ENCODE assay signal across 26 cellular contexts in the genomic region with DNA sequence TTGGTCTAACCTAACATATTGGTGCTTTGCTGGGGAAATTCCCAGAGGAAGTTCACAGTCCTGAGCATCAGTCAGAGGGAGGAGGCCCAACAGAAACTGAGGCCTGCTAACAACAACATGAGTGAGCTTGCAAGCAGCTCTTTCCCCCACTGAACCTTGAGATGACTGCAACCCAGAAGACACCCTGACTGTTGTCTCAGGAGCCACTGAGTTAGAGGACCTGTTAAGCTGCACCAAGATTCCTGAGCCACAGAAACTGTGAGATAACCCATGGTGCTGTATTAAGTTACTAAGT.
"Had no signal": no experiment of that assay in that cellular context is flagged by ENCODE, and none has a peak within 500 bp of the region (broad histone marks: within the 10 kb centered on the region; RNA-seq: fewer than 3 reads in every experiment).

No MANE protein-coding gene starts in this region.

- H3K4me3 ChIP-seq: ascending aorta, body of pancreas, SK-N-MC had no signal

- H3K36me3 ChIP-seq: ascending aorta had no signal

- ATAC-seq: activated naive CD4-positive, alpha-beta T cell treated with anti-CD3 and anti-CD28 coated beads, Interleukin-2, amount 50 U/mL, for 72 hours; activated naive CD8-positive, alpha-beta T cell treated with anti-CD3 and anti-CD28 coated beads, Interleukin-2, amount 50 U/mL, for 24 hours; activated T-cell treated with anti-CD3 and anti-CD28 coated beads, Interleukin-2, amount 50 U/mL, for 4 hours; body of pancreas; Panc1; Right ventricle myocardium inferior; T-cell had no signal

- H3K27ac Mint-ChIP-seq: activated CD4-positive, alpha-beta memory T cell treated with anti-CD3 and anti-CD28 coated beads for 36 hours; activated CD4-positive, alpha-beta T cell treated with anti-CD3 and anti-CD28 coated beads, Interleukin-2, amount 10 ng/mL, durations not matched to agents 7 days and 5 days; activated naive CD8-positive, alpha-beta T cell treated with anti-CD3 and anti-CD28 coated beads, Interleukin-2, amount 50 U/mL, for 24 hours; T-cell had no signal

- H3K9me3 Mint-ChIP-seq: activated CD4-positive, alpha-beta memory T cell treated with anti-CD3 and anti-CD28 coated beads for 36 hours; activated CD4-positive, alpha-beta T cell treated with anti-CD3 and anti-CD28 coated beads, Interleukin-2, amount 10 ng/mL, durations not matched to agents 7 days and 5 days; activated naive CD4-positive, alpha-beta T cell treated with anti-CD3 and anti-CD28 coated beads, Interleukin-2, amount 50 U/mL, for 72 hours; activated naive CD8-positive, alpha-beta T cell treated with anti-CD3 and anti-CD28 coated beads, Interleukin-2, amount 50 U/mL, for 24 hours; activated T-cell treated with anti-CD3 and anti-CD28 coated beads, Interleukin-2, amount 50 U/mL, for 4 hours; T-cell had no signal

- H3K27me3 ChIP-seq: ascending aorta, body of pancreas had no signal

- H3K4me1 ChIP-seq: ascending aorta, body of pancreas had no signal

- H3K4me3 Mint-ChIP-seq: activated CD4-positive, alpha-beta memory T cell treated with anti-CD3 and anti-CD28 coated beads for 36 hours; activated CD4-positive, alpha-beta T cell treated with anti-CD3 and anti-CD28 coated beads, Interleukin-2, amount 10 ng/mL, durations not matched to agents 7 days and 5 days; activated naive CD8-positive, alpha-beta T cell treated with anti-CD3 and anti-CD28 coated beads, Interleukin-2, amount 50 U/mL, for 24 hours; activated T-cell treated with anti-CD3 and anti-CD28 coated beads, Interleukin-2, amount 50 U/mL, for 4 hours; T-cell had no signal

- DNase-seq: activated CD4-positive, alpha-beta memory T cell treated with anti-CD3 and anti-CD28 coated beads for 36 hours; activated CD4-positive, alpha-beta T cell treated with anti-CD3 and anti-CD28 coated beads, Interleukin-2, amount 10 ng/mL, durations not matched to agents 7 days and 5 days; activated CD4-positive, CD25-positive, alpha-beta regulatory T cell; activated CD8-positive, alpha-beta memory T cell treated with anti-CD3 and anti-CD28 coated beads for 24 hours; activated effector memory CD4-positive, alpha-beta T cell treated with anti-CD3 and anti-CD28 coated beads, Interleukin-2, amount 50 U/mL, for 16 hours; activated naive CD4-positive, alpha-beta T cell treated with Interleukin-2 at 50 U/mL for 16 hours; activated naive CD8-positive, alpha-beta T cell treated with anti-CD3 and anti-CD28 coated beads, Interleukin-2, amount 50 U/mL, for 24 hours; activated T-cell treated with anti-CD3 and anti-CD28 coated beads, Interleukin-2, amount 50 U/mL, for 4 hours; amniotic stem cell; body of pancreas; KG1; NCI-H1092; NCI-H1417; NCI-H1930; NCI-H2171 treated with DMSO at 0.1 percent for 48 hours; NCI-H226; NCI-H82; OCI-M1; RPMI8226; T-cell; T-helper 2 cell had no signal

- H3K9me3 ChIP-seq: ascending aorta, body of pancreas had no signal

- H3K36me3 Mint-ChIP-seq: activated CD4-positive, alpha-beta memory T cell treated with anti-CD3 and anti-CD28 coated beads for 36 hours; activated naive CD4-positive, alpha-beta T cell treated with anti-CD3 and anti-CD28 coated beads, Interleukin-2, amount 50 U/mL, for 72 hours; T-cell had no signal

- H3K27ac ChIP-seq: ascending aorta, body of pancreas, SK-N-MC had no signal
